In genomic region chr2:212539145-212539880, GRCh38 we compare ENCODE assay signal across 7 cellular contexts. TPM values are rescaled to one million over a fixed set of nuclear protein-coding genes. Genes with fewer than 3 reads are reported as not detected.
DNase-seq lines count a peak whose midpoint lies in the region; ATAC-seq and TF ChIP-seq lines count a peak whose summit lies in the region.

No MANE protein-coding gene starts in this region.

- ATAC-seq in GM19351 (IDR thresholded peaks at IDR 0.05; ENCODE audit: unreplicated experiment) (peak; percentile 33), GM21528 (IDR thresholded peaks at IDR 0.05; ENCODE audit: low FRiP score, unreplicated experiment) (no peak), GM18498 (IDR thresholded peaks at IDR 0.05; ENCODE audit: unreplicated experiment) (no peak)

- H3K9me3 ChIP-seq in NT2/D1 (ENCODE audit: insufficient read depth, low read length) (no peaks in the 10 kb centered on the region), muscle layer of colon (ENCODE audit: low read length) (no peaks in the 10 kb centered on the region)

- H3K27ac ChIP-seq in muscle layer of colon (ENCODE audit: low read depth, low read length) = no peak overlapping the region

- H3K27me3 ChIP-seq in NT2/D1 (ENCODE audit: insufficient read depth, insufficient read length) = peaks cover 62% of the 10 kb centered on the region
- peaks cover 6 to 25% of the 10 kb centered on the region in 2 donors for H3K27me3 ChIP-seq in muscle layer of colon (ENCODE audit: control insufficient read depth in 1 of 2, insufficient read depth in 2 of 2, low read length in 2 of 2)

- H3K36me3 ChIP-seq in NT2/D1 (ENCODE audit: insufficient read depth, insufficient read length, low read length) = no peaks in the 10 kb centered on the region
- H3K36me3 ChIP-seq in muscle layer of colon (ENCODE audit: insufficient read depth, low read length) = no peaks in the 10 kb centered on the region

- H3K4me1 ChIP-seq in NT2/D1 (ENCODE audit: insufficient read depth, insufficient read length) (no peaks in the 10 kb centered on the region), muscle layer of colon (ENCODE audit: insufficient read depth, low read length) (no peaks in the 10 kb centered on the region)

- H3K9ac ChIP-seq in NT2/D1 (ENCODE audit: insufficient read length, low read depth) = peak overlapping the region; percentile 85
- H3K9ac ChIP-seq in muscle layer of colon (ENCODE audit: low read length) = no peak overlapping the region

- peak overlapping the region; percentile 72 for H3K4me3 ChIP-seq in NT2/D1 (ENCODE audit: insufficient read length, low read depth)
- H3K4me3 ChIP-seq in epithelial cell of proximal tubule (ENCODE audit: low read depth, low read length) = peak overlapping the region; percentile 61
- H3K4me3 ChIP-seq in muscle layer of colon (ENCODE audit: low read depth in 1 of 2, low read length in 2 of 2) = peak overlapping the region; percentile 58 to 68

- no peak for TF ChIP-seq CTCF in epithelial cell of proximal tubule (conservative IDR thresholded peaks at IDR 0.05; ENCODE audit: low read depth, low read length)

- DNase-seq in NT2/D1 (ENCODE audit: low read depth, low spot score) (no peak), epithelial cell of proximal tubule (ENCODE audit: low read depth) (no peak), COLO829 (ENCODE audit: low spot score) (no peak)

RNA-seq across cellular contexts. Expression of gene ERBB4, which starts 0.7 kb away (rescaled TPM):
- 1.4 and 2.2 TPM in 2 replicates for total RNA-seq in epithelial cell of proximal tubule
